ENCODE assay signal across 8 cellular contexts in genomic region chr1:228102791-228103620, GRCh38. TPM values are rescaled to one million over a fixed set of nuclear protein-coding genes. Genes with fewer than 3 reads are reported as not detected.
DNase-seq lines count a peak whose midpoint lies in the region; ATAC-seq and TF ChIP-seq lines count a peak whose summit lies in the region.

Gene C1orf35, minus strand, starts transcription at chr1:228103325. Its CDS starts 98 bp downstream, at chr1:228103227.

- H3K27me3 Mint-ChIP-seq in T-helper 2 cell treated with Interferon-gamma antibody and Interleukin-4, amounts not matched to agents 5 μg/mL and 100 μg/mL, for 36 hours (ENCODE audit: low read depth) = no peaks in the 10 kb centered on the region

- peak within 1 kb of the TSS; percentile 92 for H3K4me3 Mint-ChIP-seq in T-helper 2 cell treated with Interferon-gamma antibody and Interleukin-4, amounts not matched to agents 5 μg/mL and 100 μg/mL, for 36 hours

- ATAC-seq in GM18508 (IDR thresholded peaks at IDR 0.05; ENCODE audit: insufficient read depth, unreplicated experiment) (peak; percentile 40), HG02981 (IDR thresholded peaks at IDR 0.05; ENCODE audit: unreplicated experiment) (peak; percentile 77), right cardiac atrium (peak; percentile 88 to 91)

- H3K27ac ChIP-seq in right cardiac atrium (ENCODE audit: low read length) = peak within 1 kb of the TSS; percentile 62
- H3K27ac ChIP-seq in vagina = peak within 1 kb of the TSS; percentile 91

- H3K36me3 Mint-ChIP-seq in T-helper 2 cell treated with Interferon-gamma antibody and Interleukin-4, amounts not matched to agents 5 μg/mL and 100 μg/mL, for 36 hours (ENCODE audit: low read depth) = peaks cover 25% of the 10 kb centered on the region

- TF ChIP-seq POLR2A in vagina (IDR thresholded peaks at IDR 0.05) = peak in 1 of 2 donors; percentile 48

- H3K4me3 ChIP-seq in right cardiac atrium (ENCODE audit: low read length) = peak within 1 kb of the TSS; percentile 78
- peak within 1 kb of the TSS; percentile 83 to 93 for H3K4me3 ChIP-seq in vagina

- H3K4me1 ChIP-seq in right cardiac atrium (ENCODE audit: control insufficient read depth, insufficient read depth, low read length) (peaks cover 2% of the 10 kb centered on the region), vagina (peaks cover 32% of the 10 kb centered on the region)

- DNase-seq in NCI-H2029 (lab: John Stamatoyannopoulos, UW) (peak; percentile 88), anterior cingulate cortex (lab: John Stamatoyannopoulos, UW) (peak; percentile 40 to 93 (median 86)), right cardiac atrium (peak; percentile 96 to 98 (median 98)), putamen (ENCODE audit: low spot score) (peak; percentile 89), vagina (ENCODE audit: extremely low spot score in 2 of 2) (no peak)
- DNase-seq in T-helper 2 cell treated with Interferon-gamma antibody and Interleukin-4, amounts not matched to agents 5 μg/mL and 100 μg/mL, for 36 hours (ENCODE audit: low spot score) = peak; percentile 96

- H3K27ac Mint-ChIP-seq in T-helper 2 cell treated with Interferon-gamma antibody and Interleukin-4, amounts not matched to agents 5 μg/mL and 100 μg/mL, for 36 hours = peak within 1 kb of the TSS; percentile 96

- H3K4me1 Mint-ChIP-seq in T-helper 2 cell treated with Interferon-gamma antibody and Interleukin-4, amounts not matched to agents 5 μg/mL and 100 μg/mL, for 36 hours (ENCODE audit: low read depth) = peaks cover 18% of the 10 kb centered on the region

- intact Hi-C loops in right cardiac atrium (cut with DNase I) (no loop called here), vagina (cut with DNase I) (no loop called here)

- WGBS in right cardiac atrium = under 1% methylated on average over 104 of the region's 104 CpGs

- H3K27me3 ChIP-seq in right cardiac atrium (ENCODE audit: control insufficient read depth, insufficient read depth) = no peaks in the 10 kb centered on the region
- no peaks in the 10 kb centered on the region for H3K27me3 ChIP-seq in vagina

- TF ChIP-seq CTCF in vagina (IDR thresholded peaks at IDR 0.05) = peak in 1 of 3 experiments; percentile 4

- H3K9me3 ChIP-seq in right cardiac atrium (ENCODE audit: control insufficient read depth, low read length) = no peaks in the 10 kb centered on the region
- no peaks in the 10 kb centered on the region for H3K9me3 ChIP-seq in vagina

- H3K36me3 ChIP-seq in vagina = peaks cover 0 to 40% of the 10 kb centered on the region in 2 donors

- no peaks in the 10 kb centered on the region for H3K9me3 Mint-ChIP-seq in T-helper 2 cell treated with Interferon-gamma antibody and Interleukin-4, amounts not matched to agents 5 μg/mL and 100 μg/mL, for 36 hours

RNA-seq across cellular contexts. Expression of gene C1orf35, which starts in this region (rescaled TPM):
- total RNA-seq in right cardiac atrium (1 to 10 TPM; 6.3 to 8.6 (median 7.4) TPM), vagina (14.7 TPM)
- polyA plus RNA-seq in right cardiac atrium = 7.9 TPM

Comparison
In these comparisons a context has a peak if more than half of its experiments do, and no peak if none do; other contexts are left out.
1. DNase-seq: peak in NCI-H2029 (single experiment), T-helper 2 cell treated with Interferon-gamma antibody and Interleukin-4, amounts not matched to agents 5 μg/mL and 100 μg/mL, for 36 hours (single experiment), anterior cingulate cortex (58 of 58), right cardiac atrium (3 of 3) and putamen (single experiment); none in vagina (0 of 2).
2. Peak in every context shown above with its lines, with median percentiles within 50 percentile points of each other: ATAC-seq.